9 cellular contexts compared by ENCODE assay signal in the genomic region with DNA sequence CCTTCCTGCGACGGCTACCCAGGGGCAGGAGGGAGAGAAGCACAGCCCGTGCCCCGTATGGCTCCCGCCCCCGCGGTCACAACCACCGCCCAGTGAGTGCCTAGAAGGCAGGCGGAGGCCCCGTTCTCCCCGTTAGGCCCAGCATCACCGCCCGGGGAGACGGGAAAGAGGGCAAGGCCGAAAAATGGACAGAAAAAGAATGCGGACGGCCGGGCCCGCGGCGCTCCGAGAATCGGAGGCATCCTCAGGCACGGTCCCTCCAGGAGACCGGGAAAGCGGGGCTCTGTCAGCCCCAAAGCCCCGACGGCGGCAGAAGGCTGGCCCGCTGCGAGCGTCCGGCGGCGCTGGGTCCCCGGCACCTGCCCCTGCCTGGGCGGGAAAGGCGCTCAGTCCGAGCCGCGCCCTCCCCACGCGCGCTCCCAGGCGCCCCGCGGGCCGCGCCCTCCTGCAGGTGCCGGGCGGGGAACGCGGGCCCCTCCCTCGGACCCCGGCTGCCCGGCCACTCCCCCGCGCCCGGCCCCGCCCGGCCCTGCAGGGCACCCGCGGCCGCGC. TPM values are rescaled to one million over a fixed set of nuclear protein-coding genes. Genes with fewer than 3 reads are reported as not detected.
DNase-seq lines count a peak whose midpoint lies in the region; ATAC-seq and TF ChIP-seq lines count a peak whose summit lies in the region.
"Had no signal": no experiment of that assay in that cellular context is flagged by ENCODE, and none has a peak within 500 bp of the region (broad histone marks: within the 10 kb centered on the region; RNA-seq: fewer than 3 reads in every experiment).

No MANE protein-coding gene starts in this region.

- peak overlapping the region; percentile 96 for H3K27ac Mint-ChIP-seq in activated T-cell treated with anti-CD3 and anti-CD28 coated beads, Interleukin-2, amount 50 U/mL, for 24 hours

- TF ChIP-seq CTCF in foreskin keratinocyte (conservative IDR thresholded peaks at IDR 0.05) (no peak), parathyroid adenoma (IDR thresholded peaks at IDR 0.05) (no peak)

- H3K9ac ChIP-seq in parathyroid adenoma, result no peak overlapping the region

- H3K4me1 ChIP-seq in foreskin keratinocyte, result no peaks in the 10 kb centered on the region
- peaks cover 6% of the 10 kb centered on the region for H3K4me1 ChIP-seq in parathyroid adenoma

- ATAC-seq in GM21381 (IDR thresholded peaks at IDR 0.05; ENCODE audit: unreplicated experiment), result peak; percentile 10
- peak; percentile 19 for ATAC-seq in foreskin keratinocyte

- peak overlapping the region; percentile 99 for H3K4me2 ChIP-seq in parathyroid adenoma (ENCODE audit: low read length)

- DNase-seq in CD1c-positive myeloid dendritic cell (ENCODE audit: extremely low spot score), result peak; percentile 49
- DNase-seq in activated T-cell treated with anti-CD3 and anti-CD28 coated beads, Interleukin-2, amount 50 U/mL, for 24 hours, result no peak
- DNase-seq in foreskin keratinocyte, result no peak
- DNase-seq in SKM-1 treated with dmso at 0.1 percent for 144 hours (lab: John Stamatoyannopoulos, UW; ENCODE audit: unreplicated experiment), result no peak
- no peak for DNase-seq in dedifferentiated amniotic fluid mesenchymal stem cell (ENCODE audit: extremely low spot score)

- no peaks in the 10 kb centered on the region for H3K27me3 Mint-ChIP-seq in activated T-cell treated with anti-CD3 and anti-CD28 coated beads, Interleukin-2, amount 50 U/mL, for 24 hours

- H3K36me3 Mint-ChIP-seq in activated T-cell treated with anti-CD3 and anti-CD28 coated beads, Interleukin-2, amount 50 U/mL, for 24 hours (ENCODE audit: low read depth), result peaks cover 30% of the 10 kb centered on the region

- no peaks in the 10 kb centered on the region for H3K9me3 ChIP-seq in parathyroid adenoma (ENCODE audit: control insufficient read depth, low read length)

- H3K4me3 ChIP-seq in parathyroid adenoma (ENCODE audit: low read depth, low read length), result peak overlapping the region; percentile 75

- H3K27me3 ChIP-seq in foreskin keratinocyte (no peaks in the 10 kb centered on the region), parathyroid adenoma (ENCODE audit: control insufficient read depth, insufficient read depth, low read length) (no peaks in the 10 kb centered on the region)

- no peaks in the 10 kb centered on the region for H3K9me3 Mint-ChIP-seq in activated T-cell treated with anti-CD3 and anti-CD28 coated beads, Interleukin-2, amount 50 U/mL, for 24 hours

- peak overlapping the region; percentile 52 for H3K27ac ChIP-seq in foreskin keratinocyte
- H3K27ac ChIP-seq in parathyroid adenoma, result peak overlapping the region; percentile 58

- peak overlapping the region; percentile 82 for H2AFZ ChIP-seq in parathyroid adenoma

- peaks cover 34% of the 10 kb centered on the region for H3K4me1 Mint-ChIP-seq in activated T-cell treated with anti-CD3 and anti-CD28 coated beads, Interleukin-2, amount 50 U/mL, for 24 hours (ENCODE audit: low read depth)

- peaks cover 26% of the 10 kb centered on the region for H3K79me2 ChIP-seq in parathyroid adenoma

- no peak for TF ChIP-seq RAD21 in Ishikawa (IDR thresholded peaks at IDR 0.05; ENCODE audit: low read depth)

- peak overlapping the region; percentile 92 for H3K4me3 Mint-ChIP-seq in activated T-cell treated with anti-CD3 and anti-CD28 coated beads, Interleukin-2, amount 50 U/mL, for 24 hours

- TF ChIP-seq EP300 in Ishikawa (IDR thresholded peaks at IDR 0.05; ENCODE audit: borderline replicate concordance), result no peak

- H3K36me3 ChIP-seq in parathyroid adenoma (ENCODE audit: control insufficient read depth, insufficient read depth, low read length), result no peaks in the 10 kb centered on the region

TF ChIP-seq in Ishikawa, 13 proteins besides CTCF, POLR2A, EP300 and RAD21:
- 0 out of 2 replicates have a peak, but pooled peaks have one; percentile 35 for TF ChIP-seq EGR1 (IDR thresholded peaks at IDR 0.05)
- TF ChIP-seq ZBTB7A (IDR thresholded peaks at IDR 0.05; ENCODE audit: low read depth), result peak; percentile 64
- no peak for TF ChIP-seq CEBPB (IDR thresholded peaks at IDR 0.05)
- TF ChIP-seq TCF12 (IDR thresholded peaks at IDR 0.05; ENCODE audit: low read depth), result no peak
- TF ChIP-seq REST (IDR thresholded peaks at IDR 0.05; ENCODE audit: low read depth), result no peak
- no peak for TF ChIP-seq CREB1 (IDR thresholded peaks at IDR 0.05; ENCODE audit: low read depth)
TF ChIP-seq in Ishikawa: peak in this region for 2.

RNA-seq across cellular contexts. Expression of gene MCRIP1, which starts 0.4 kb away (rescaled TPM):
- total RNA-seq in foreskin keratinocyte, result 59.3 and 63.6 TPM in 2 replicates
- polyA plus RNA-seq in foreskin keratinocyte, result 93.7 and 106 TPM in 2 replicates

RNA-seq across cellular contexts. Expression of gene PPP1R27, which starts 2.2 kb away (rescaled TPM):
- not detected in 2 replicates for total RNA-seq in foreskin keratinocyte
- polyA plus RNA-seq in foreskin keratinocyte, result 0.07 and 0.14 TPM in 2 replicates
- total RNA-seq: M059J had no signal

RNA-seq across cellular contexts. Expression of gene P4HB, which starts 27.7 kb away (rescaled TPM):
- 617 and 692 TPM in 2 replicates for total RNA-seq in foreskin keratinocyte
- 632 and 778 TPM in 2 replicates for polyA plus RNA-seq in foreskin keratinocyte

RNA-seq across cellular contexts. Expression of gene GCGR, which starts 28.7 kb away (rescaled TPM):
- not detected in 2 replicates for total RNA-seq in foreskin keratinocyte
- polyA plus RNA-seq in foreskin keratinocyte, result not detected in 2 replicates
- total RNA-seq: M059J had no signal

RNA-seq across cellular contexts. Expression of gene ARHGDIA, which starts 38.5 kb away (rescaled TPM):
- 574 and 576 TPM in 2 replicates for total RNA-seq in foreskin keratinocyte
- polyA plus RNA-seq in foreskin keratinocyte, result 644 and 645 TPM in 2 replicates
